Comparison of ENCODE assay signal across 11 cellular contexts in the genomic region with DNA sequence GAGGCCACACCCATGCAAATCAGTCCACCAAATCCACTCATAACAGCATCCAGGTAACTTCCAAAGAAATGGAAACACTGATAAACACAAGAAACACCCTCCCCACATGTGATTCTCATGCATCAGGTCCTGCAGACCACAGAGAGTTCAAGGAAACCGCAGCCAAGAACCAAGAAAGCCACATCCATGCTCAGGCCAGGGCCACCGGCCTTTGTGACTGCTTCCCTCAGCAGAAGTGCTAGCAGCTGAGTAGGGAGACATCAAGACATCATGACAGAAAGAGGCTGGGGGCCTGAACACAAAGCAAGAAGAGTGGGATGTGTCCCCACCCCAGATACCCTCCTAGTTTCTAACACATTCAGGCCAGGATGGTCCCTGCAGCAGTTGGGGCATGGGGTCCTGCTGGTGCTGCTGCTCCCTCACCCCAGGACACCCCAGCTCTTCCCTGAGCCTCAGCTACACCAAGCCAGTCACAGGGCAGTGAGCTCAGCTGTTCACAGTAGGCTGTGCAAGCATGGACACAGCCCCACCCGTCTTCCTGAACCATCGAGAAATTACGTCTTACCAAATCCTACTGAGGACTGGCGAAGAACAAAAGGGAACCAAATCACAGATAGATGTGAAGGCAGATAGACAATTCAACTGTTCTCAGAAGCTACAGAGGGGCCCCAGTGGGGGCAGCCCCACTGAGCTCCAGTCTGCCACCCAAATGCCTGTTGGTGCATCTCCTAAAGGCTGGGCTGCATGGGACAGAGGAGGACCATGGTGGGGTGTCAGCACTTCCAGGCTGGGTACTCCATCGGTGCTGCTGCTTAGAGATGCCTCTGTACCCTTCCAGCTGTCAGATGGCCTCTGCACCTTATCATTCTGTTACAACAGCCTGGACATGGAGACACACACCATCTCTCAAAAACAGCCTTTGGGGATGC.
DNase-seq lines count a peak whose midpoint lies in the region; ATAC-seq, FAIRE-seq and TF ChIP-seq lines count a peak whose summit lies in the region.
"Had no signal": no experiment of that assay in that cellular context is flagged by ENCODE, and none has a peak within 500 bp of the region (broad histone marks: within the 10 kb centered on the region; RNA-seq: fewer than 3 reads in every experiment).

No MANE protein-coding gene starts in this region.

- H3K27me3 ChIP-seq in BLaER1 (no peaks in the 10 kb centered on the region), KMS-11 (ENCODE audit: insufficient read depth, low read depth) (no peaks in the 10 kb centered on the region), H1 (replicated peaks in 1 of 4; ENCODE audit: control insufficient read depth in 3 of 4, extremely low read depth in 1 of 4, insufficient read depth in 3 of 4, low read length in 3 of 4) (no peaks in the 10 kb centered on the region)
- H3K27me3 ChIP-seq: right atrium auricular region had no signal

- H3K4ac ChIP-seq in H1 (replicated peaks; ENCODE audit: insufficient read length, low read depth, low read length) = no peak overlapping the region

- DNase-seq in GM19238 (ENCODE audit: insufficient read length, low spot score) (peak; percentile 37), H1 (ENCODE audit: low read depth in 1 of 2, low spot score in 2 of 2) (no peak), DMS153 (lab: John Stamatoyannopoulos, UW) (no peak), iPS-NIHi11 (ENCODE audit: low spot score) (no peak), osteocyte (ENCODE audit: extremely low spot score, unreplicated experiment) (no peak)

- H3K79me2 ChIP-seq in KMS-11 (ENCODE audit: insufficient read depth, low read depth) (peaks cover 73% of the 10 kb centered on the region), H1 (ENCODE audit: control insufficient read depth in 1 of 2, insufficient read depth in 2 of 2, low read length in 2 of 2) (peaks cover 7 to 96% of the 10 kb centered on the region in 2 experiments; a peak in 3 of 4 replicates)

- H2BK20ac ChIP-seq in H1 (ENCODE audit: low read length) = no peak overlapping the region

- H3K4me2 ChIP-seq in BLaER1 (peak overlapping the region; percentile 90), KMS-11 (peak overlapping the region; percentile 91), H1 (ENCODE audit: insufficient read depth in 1 of 2, low read depth in 2 of 2, low read length in 2 of 2) (no peak overlapping the region)

- H3K4me3 ChIP-seq in BLaER1 (no peak overlapping the region), KMS-11 (IDR thresholded peaks at IDR 0.05; ENCODE audit: insufficient read depth, low read depth, low read length) (peak overlapping the region; percentile 54), H1 (ENCODE audit: extremely low read depth in 1 of 4, insufficient read depth in 2 of 4, low read depth in 3 of 4, low read length in 4 of 4) (no peak overlapping the region)
- H3K4me3 ChIP-seq: right atrium auricular region had no signal

- peaks cover 27% of the 10 kb centered on the region for H3K79me1 ChIP-seq in H1 (ENCODE audit: low read depth, low read length)

- CTCF ChIA-PET in H1 (lab: Charles Lee; ENCODE audit: partially characterized antibody) = interaction anchor here (0.8 to 1.2 kb wide), 2 partner anchors 146 to 195 kb away, joined by 3 to 5 read pairs; no protein-coding TSS in a partner anchor

- H3K18ac ChIP-seq in H1 (ENCODE audit: extremely low read depth, low read length) = no peak overlapping the region

- H3K27ac Mint-ChIP-seq in osteocyte (ENCODE audit: unreplicated experiment) = no peak overlapping the region
- H3K27ac Mint-ChIP-seq: activated naive CD4-positive, alpha-beta T cell treated with anti-CD3 and anti-CD28 coated beads, Interleukin-2, amount 50 U/mL, for 24 hours had no signal

- no peak overlapping the region for H3K56ac ChIP-seq in H1 (replicated peaks; ENCODE audit: insufficient read length, low read depth, low read length)

- no peak overlapping the region for H3K4me3 Mint-ChIP-seq in osteocyte (ENCODE audit: unreplicated experiment)
- H3K4me3 Mint-ChIP-seq: activated naive CD4-positive, alpha-beta T cell treated with anti-CD3 and anti-CD28 coated beads, Interleukin-2, amount 50 U/mL, for 24 hours had no signal

- H3K9me3 ChIP-seq in BLaER1 (no peaks in the 10 kb centered on the region), H1 (ENCODE audit: insufficient read depth in 2 of 2, low read depth in 1 of 2, low read length in 1 of 2) (no peaks in the 10 kb centered on the region)
- H3K9me3 ChIP-seq: right atrium auricular region had no signal

- no peak overlapping the region for H4K5ac ChIP-seq in H1 (ENCODE audit: insufficient read length, low read depth, low read length)

- H4K20me1 ChIP-seq in BLaER1 = peaks cover 96% of the 10 kb centered on the region
- H4K20me1 ChIP-seq in KMS-11 (ENCODE audit: insufficient read depth) = no peaks in the 10 kb centered on the region
- peaks cover 19 to 33% of the 10 kb centered on the region in 2 experiments for H4K20me1 ChIP-seq in H1 (replicated peaks in 1 of 2; ENCODE audit: control insufficient read depth in 1 of 2, insufficient read depth in 2 of 2, low read length in 2 of 2)

- no peak overlapping the region for H3K14ac ChIP-seq in H1 (ENCODE audit: insufficient read length)

- no peak overlapping the region; the same call in 1 of the 2 replicates for H3K9ac ChIP-seq in BLaER1
- H3K9ac ChIP-seq in KMS-11 = peak overlapping the region; percentile 32; the same call in 1 of the 2 replicates
- H3K9ac ChIP-seq in H1 (replicated peaks in 1 of 4; ENCODE audit: extremely low read depth in 1 of 4, low read depth in 3 of 4, low read length in 3 of 4) = no peak overlapping the region

- WGBS in H1 (ENCODE audit: extremely low coverage in 1 of 2, insufficient coverage in 1 of 2, insufficient read length in 1 of 2, insufficient replicate concordance in 2 of 2, low coverage in 1 of 2, low lambda C conversion rate in 2 of 2, missing lambda C conversion rate in 1 of 2), 2 experiments = 94% methylated on average over 7 of the region's 7 CpGs; no CpG with 5 or more reads in 1 of the 2 experiments

- no peaks in the 10 kb centered on the region for H3K27me3 Mint-ChIP-seq in osteocyte (ENCODE audit: unreplicated experiment)
- H3K27me3 Mint-ChIP-seq: activated naive CD4-positive, alpha-beta T cell treated with anti-CD3 and anti-CD28 coated beads, Interleukin-2, amount 50 U/mL, for 24 hours had no signal

- TF ChIP-seq RAD21 in H1 (IDR thresholded peaks at IDR 0.05 in 1 of 2, conservative IDR thresholded peaks at IDR 0.05 in 1 of 2; ENCODE audit: low read depth in 2 of 2, low read length in 2 of 2) = no peak

- no peak overlapping the region for H3K23ac ChIP-seq in H1 (ENCODE audit: insufficient read length)

- no peak for ATAC-seq in HG03520 (IDR thresholded peaks at IDR 0.05; ENCODE audit: unreplicated experiment)

- no peak for TF ChIP-seq EP300 in H1 (IDR thresholded peaks at IDR 0.05; ENCODE audit: borderline replicate concordance in 1 of 2, low read depth in 2 of 2, low read length in 2 of 2)

- no peak overlapping the region for H2AK5ac ChIP-seq in H1 (ENCODE audit: low read depth, low read length)

- H3K9me3 Mint-ChIP-seq in osteocyte (ENCODE audit: unreplicated experiment) = no peaks in the 10 kb centered on the region
- H3K9me3 Mint-ChIP-seq: activated naive CD4-positive, alpha-beta T cell treated with anti-CD3 and anti-CD28 coated beads, Interleukin-2, amount 50 U/mL, for 24 hours had no signal

- TF ChIP-seq CTCF in KMS-11 (conservative IDR thresholded peaks at IDR 0.05; ENCODE audit: low read depth, low read length) (no peak), H1 (IDR thresholded peaks at IDR 0.05; ENCODE audit: control extremely low read depth in 1 of 3, insufficient read depth in 1 of 3, low read depth in 1 of 3, low read length in 3 of 3) (no peak), osteocyte (IDR thresholded peaks at IDR 0.05) (no peak)

- FAIRE-seq in H1 (lab: Jason Lieb, UNC) = no peak

- H2BK120ac ChIP-seq in H1 (replicated peaks; ENCODE audit: low read depth, low read length) = no peak overlapping the region

- 0 out of 2 replicates have a peak overlapping the region, but pooled peaks have one; percentile 57 for H4K8ac ChIP-seq in H1 (ENCODE audit: extremely low read depth, insufficient read depth, low read length)

- POLR2A ChIA-PET in H1 (lab: Charles Lee; ENCODE audit: partially characterized antibody) = interaction anchor here (1.7 kb wide), 1 partner anchor 90 kb away, joined by 4 read pairs; no protein-coding TSS in a partner anchor

- no peak for TF ChIP-seq POLR2A in H1 (IDR thresholded peaks at IDR 0.05; ENCODE audit: control extremely low read depth in 1 of 2, low read depth in 2 of 2, low read length in 2 of 2)

- no peaks in the 10 kb centered on the region for H3K4me1 Mint-ChIP-seq in osteocyte (ENCODE audit: unreplicated experiment)

- H3K36me3 ChIP-seq in BLaER1 (peaks cover 22% of the 10 kb centered on the region), KMS-11 (ENCODE audit: insufficient read depth) (no peaks in the 10 kb centered on the region), H1 (ENCODE audit: control insufficient read depth in 2 of 4, insufficient read depth in 4 of 4, low read length in 3 of 4) (no peaks in the 10 kb centered on the region)
- H3K36me3 ChIP-seq: right atrium auricular region had no signal

- H2AFZ ChIP-seq in KMS-11 (ENCODE audit: low read depth) = no peak overlapping the region
- no peak overlapping the region for H2AFZ ChIP-seq in H1 (ENCODE audit: low read length)

- H3K36me3 Mint-ChIP-seq in osteocyte (ENCODE audit: unreplicated experiment) = no peaks in the 10 kb centered on the region

- no peak overlapping the region for H2BK5ac ChIP-seq in H1 (ENCODE audit: low read depth, low read length)

- peaks cover 56% of the 10 kb centered on the region for H3K4me1 ChIP-seq in BLaER1
- H3K4me1 ChIP-seq in KMS-11 (ENCODE audit: low read depth, poor library complexity, severe bottlenecking) = peaks cover 83% of the 10 kb centered on the region
- peaks cover 0 to 13% (median 6%) of the 10 kb centered on the region in 4 experiments; a peak in 5 of 7 replicates for H3K4me1 ChIP-seq in H1 (replicated peaks in 1 of 4; ENCODE audit: control insufficient read depth in 3 of 4, insufficient read depth in 4 of 4, low read length in 3 of 4)

- no peak overlapping the region for H3K27ac ChIP-seq in BLaER1
- H3K27ac ChIP-seq in KMS-11 = peak overlapping the region; percentile 83
- H3K27ac ChIP-seq in H1 (ENCODE audit: low read depth, low read length) = no peak overlapping the region
- H3K27ac ChIP-seq: epithelial cell of prostate, right atrium auricular region had no signal

- H4K91ac ChIP-seq in H1 (replicated peaks; ENCODE audit: insufficient read length, low read length) = no peak overlapping the region

- H3K23me2 ChIP-seq in H1 (ENCODE audit: low read depth, low read length) = no peaks in the 10 kb centered on the region

- H2BK12ac ChIP-seq in H1 (ENCODE audit: low read depth, low read length) = no peak overlapping the region

- H2BK15ac ChIP-seq in H1 (ENCODE audit: low read length) = no peak overlapping the region

TF ChIP-seq in H1, 55 proteins besides CTCF, POLR2A, EP300 and RAD21 (continues in another document):
- TF ChIP-seq FOSL1 (IDR thresholded peaks at IDR 0.05; ENCODE audit: insufficient read depth, low read depth, low read length) = no peak
- TF ChIP-seq, protein P1, sequence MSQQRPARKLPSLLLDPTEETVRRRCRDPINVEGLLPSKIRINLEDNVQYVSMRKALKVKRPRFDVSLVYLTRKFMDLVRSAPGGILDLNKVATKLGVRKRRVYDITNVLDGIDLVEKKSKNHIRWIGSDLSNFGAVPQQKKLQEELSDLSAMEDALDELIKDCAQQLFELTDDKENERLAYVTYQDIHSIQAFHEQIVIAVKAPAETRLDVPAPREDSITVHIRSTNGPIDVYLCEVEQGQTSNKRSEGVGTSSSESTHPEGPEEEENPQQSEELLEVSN (IDR thresholded peaks at IDR 0.05) = no peak

Comparison
In these comparisons a context has a peak if more than half of its experiments do, and no peak if none do; other contexts are left out.
1. H3K4me2 ChIP-seq: peak in BLaER1 (single experiment) and KMS-11 (single experiment); none in H1 (0 of 2).